In genomic region chr17:79608729-79609039, GRCh38 we compare ENCODE assay signal across 31 cellular contexts. TPM values are rescaled to one million over a fixed set of nuclear protein-coding genes. Genes with fewer than 3 reads are reported as not detected.
DNase-seq lines count a peak whose midpoint lies in the region; ATAC-seq and TF ChIP-seq lines count a peak whose summit lies in the region.
"Had no signal": no experiment of that assay in that cellular context is flagged by ENCODE, and none has a peak within 500 bp of the region (broad histone marks: within the 10 kb centered on the region; RNA-seq: fewer than 3 reads in every experiment).

No MANE protein-coding gene starts in this region.

- H3K27me3 Mint-ChIP-seq in nephron (ENCODE audit: low read depth): peaks cover 84% of the 10 kb centered on the region

- POLR2A ChIA-PET in HEK293 (lab: Yijun Ruan, JAX): no interaction called here

- H3K9me3 Mint-ChIP-seq in nephron: no peaks in the 10 kb centered on the region
- H3K9me3 Mint-ChIP-seq: activated naive CD4-positive, alpha-beta T cell treated with anti-CD3 and anti-CD28 coated beads, Interleukin-2, amount 50 U/mL, for 24 hours; activated T-helper 2 cell treated with anti-CD3 and anti-CD28 coated beads, Interferon-gamma antibody, Interleukin-2, Interleukin-4, amounts not matched to agents 10 μg/mL and 5 μg/mL and 100 μg/mL, durations not matched to agents 14 hours and 24 hours and 36 hours; memory B cell; stimulated activated effector memory CD8-positive, alpha-beta T cell treated with anti-CD3 and anti-CD28 coated beads, Interleukin-12 subunit alpha, Interleukin-12 subunit beta, amount 100 ng/mL, for 72 hours had no signal

- peaks cover 22% of the 10 kb centered on the region for H3K4me1 Mint-ChIP-seq in nephron
- H3K4me1 Mint-ChIP-seq: activated naive CD4-positive, alpha-beta T cell treated with anti-CD3 and anti-CD28 coated beads, Interleukin-2, amount 50 U/mL, for 24 hours; memory B cell had no signal

- H3K9me3 ChIP-seq in HEK293 (ENCODE audit: control insufficient read depth, insufficient read depth, low read depth, low read length): no peaks in the 10 kb centered on the region
- no peaks in the 10 kb centered on the region for H3K9me3 ChIP-seq in vagina
- H3K9me3 ChIP-seq: left lung, Peyer's patch had no signal

- TF ChIP-seq CTCF in HEK293 (tag by site-specific recombination; IDR thresholded peaks at IDR 0.05) (no peak), dorsolateral prefrontal cortex (IDR thresholded peaks at IDR 0.05 in 54 of 56, conservative IDR thresholded peaks at IDR 0.05 in 2 of 56; ENCODE audit: low read depth in 1 of 56, partially characterized antibody in 56 of 56) (no peak), nephron (IDR thresholded peaks at IDR 0.05; ENCODE audit: unreplicated experiment in 3 of 3) (no peak), vagina (IDR thresholded peaks at IDR 0.05) (no peak)

- H3K4me3 Mint-ChIP-seq in nephron: peak overlapping the region in 2 of 3 experiments; percentile 72 to 73
- H3K4me3 Mint-ChIP-seq: activated naive CD4-positive, alpha-beta T cell treated with anti-CD3 and anti-CD28 coated beads, Interleukin-2, amount 50 U/mL, for 24 hours; memory B cell; stimulated activated effector memory CD8-positive, alpha-beta T cell treated with anti-CD3 and anti-CD28 coated beads, Interleukin-12 subunit alpha, Interleukin-12 subunit beta, amount 100 ng/mL, for 72 hours had no signal

- no peak for TF ChIP-seq POLR2A in vagina (IDR thresholded peaks at IDR 0.05)
- TF ChIP-seq POLR2A in GM18505 (IDR thresholded peaks at IDR 0.05; ENCODE audit: borderline replicate concordance, extremely low read depth, insufficient read depth, insufficient read length): no peak

- DNase-seq in dorsolateral prefrontal cortex: peak in 1 of 10 donors; percentile 44
- no peak for DNase-seq in vagina (ENCODE audit: extremely low spot score in 2 of 2)
- DNase-seq in NCI-H1436 treated with DMSO at 0.1 percent for 48 hours (lab: John Stamatoyannopoulos, UW): no peak
- DNase-seq: activated T-cell treated with anti-CD3 and anti-CD28 coated beads for 4 hours; amniotic stem cell; Karpas-422; left lung; NCI-H1417 treated with DMSO at 0.1 percent for 48 hours; NCI-H2081; NCI-H2227 treated with DMSO at 0.1 percent for 48 hours; Peyer's patch; SHP77; stimulated activated CD4-positive, alpha-beta T cell treated with anti-CD3 and anti-CD28 coated beads, Interleukin-4, amount 100 ng/mL, for 4 hours; SW 1271; T-helper 9 cell; trophoblast cell had no signal

- peaks cover 0 to 83% (median 35%) of the 10 kb centered on the region in 45 donors for H3K27me3 ChIP-seq in dorsolateral prefrontal cortex
- peaks cover 22% of the 10 kb centered on the region for H3K27me3 ChIP-seq in vagina

- ATAC-seq in GM18505 (IDR thresholded peaks at IDR 0.05; ENCODE audit: unreplicated experiment): no peak
- no peak for ATAC-seq in GM19023 (IDR thresholded peaks at IDR 0.05; ENCODE audit: unreplicated experiment)

- intact Hi-C loops in dorsolateral prefrontal cortex (cut with DNase I) (loop anchor here (5.0 kb wide), 2 partner anchors 46 to 146 kb away; no protein-coding TSS in a partner anchor), vagina (cut with DNase I) (no loop called here)

- H3K4me1 ChIP-seq in HEK293 (ENCODE audit: control insufficient read depth, insufficient read depth, low read length) (peaks cover 7% of the 10 kb centered on the region; the same call in 1 of the 2 replicates), vagina (peaks cover 13% of the 10 kb centered on the region)
- H3K4me1 ChIP-seq: left lung, Peyer's patch had no signal

- CTCF ChIA-PET in HEK293 (lab: Yijun Ruan, JAX): interaction anchor here (0.6 kb wide), 1 partner anchor 216 kb away, joined by 3 read pairs; no protein-coding TSS in a partner anchor

- H3K27ac ChIP-seq in HEK293 (ENCODE audit: extremely low read depth, low read depth, low read length) (no peak overlapping the region), dorsolateral prefrontal cortex (peak overlapping the region in 43 of 59 donors; percentile 14 to 96 (median 70)), vagina (no peak overlapping the region)
- H3K27ac ChIP-seq: C4-2B, left lung, Peyer's patch had no signal

- H3K27ac Mint-ChIP-seq in nephron: no peak overlapping the region
- H3K27ac Mint-ChIP-seq: activated naive CD4-positive, alpha-beta T cell treated with anti-CD3 and anti-CD28 coated beads, Interleukin-2, amount 50 U/mL, for 24 hours; activated T-helper 2 cell treated with anti-CD3 and anti-CD28 coated beads, Interferon-gamma antibody, Interleukin-2, Interleukin-4, amounts not matched to agents 10 μg/mL and 5 μg/mL and 100 μg/mL, durations not matched to agents 14 hours and 24 hours and 36 hours; memory B cell; stimulated activated effector memory CD8-positive, alpha-beta T cell treated with anti-CD3 and anti-CD28 coated beads, Interleukin-12 subunit alpha, Interleukin-12 subunit beta, amount 100 ng/mL, for 72 hours had no signal

- no peaks in the 10 kb centered on the region for H3K36me3 Mint-ChIP-seq in nephron (ENCODE audit: low read depth)
- H3K36me3 Mint-ChIP-seq: activated naive CD4-positive, alpha-beta T cell treated with anti-CD3 and anti-CD28 coated beads, Interleukin-2, amount 50 U/mL, for 24 hours; memory B cell; stimulated activated effector memory CD8-positive, alpha-beta T cell treated with anti-CD3 and anti-CD28 coated beads, Interleukin-12 subunit alpha, Interleukin-12 subunit beta, amount 100 ng/mL, for 72 hours had no signal

- H3K36me3 ChIP-seq in HEK293 (ENCODE audit: control insufficient read depth in 2 of 2, insufficient read depth in 1 of 2, low read length in 2 of 2) (no peaks in the 10 kb centered on the region), vagina (no peaks in the 10 kb centered on the region)
- H3K36me3 ChIP-seq: left lung, Peyer's patch had no signal

- no peak overlapping the region; the same call in 1 of the 2 replicates for H3K4me3 ChIP-seq in HEK293 (ENCODE audit: low read depth, low read length)
- peak overlapping the region in 56 of 59 donors; percentile 8 to 74 (median 60) for H3K4me3 ChIP-seq in dorsolateral prefrontal cortex
- peak overlapping the region; percentile 4 to 26 for H3K4me3 ChIP-seq in vagina
- H3K4me3 ChIP-seq: left lung had no signal

TF ChIP-seq in HEK293, 187 proteins besides CTCF, POLR2A, EP300 and RAD21:
- TF ChIP-seq ZNF324 (tag by site-specific recombination; IDR thresholded peaks at IDR 0.05) (no peak), ZNF433 (tag by site-specific recombination; IDR thresholded peaks at IDR 0.05; ENCODE audit: low read depth) (no peak), ZFHX2 (tag by site-specific recombination; conservative IDR thresholded peaks at IDR 0.05) (peak; percentile 83), ZNF132 (tag by site-specific recombination; IDR thresholded peaks at IDR 0.05; ENCODE audit: borderline replicate concordance) (no peak), EGR2 (tag by site-specific recombination; IDR thresholded peaks at IDR 0.05; ENCODE audit: low read depth) (0 out of 2 replicates have a peak, but pooled peaks have one; percentile 31), REPIN1 (tag by site-specific recombination; IDR thresholded peaks at IDR 0.05; ENCODE audit: low read depth) (no peak)
- TF ChIP-seq, protein P1, sequence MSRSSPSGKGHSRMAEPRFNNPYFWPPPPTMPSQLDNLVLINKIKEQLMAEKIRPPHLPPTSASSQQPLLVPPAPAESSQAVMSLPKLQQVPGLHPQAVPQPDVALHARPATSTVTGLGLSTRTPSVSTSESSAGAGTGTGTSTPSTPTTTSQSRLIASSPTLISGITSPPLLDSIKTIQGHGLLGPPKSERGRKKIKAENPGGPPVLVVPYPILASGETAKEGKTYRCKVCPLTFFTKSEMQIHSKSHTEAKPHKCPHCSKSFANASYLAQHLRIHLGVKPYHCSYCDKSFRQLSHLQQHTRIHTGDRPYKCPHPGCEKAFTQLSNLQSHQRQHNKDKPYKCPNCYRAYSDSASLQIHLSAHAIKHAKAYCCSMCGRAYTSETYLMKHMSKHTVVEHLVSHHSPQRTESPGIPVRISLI (tag by site-specific recombination; IDR thresholded peaks at IDR 0.05): no peak

RNA-seq across cellular contexts. Expression of gene RBFOX3, which starts 2.2 kb away (rescaled TPM):
- 100 to 1,000 TPM in 113 of 120 experiments, 10 to 100 TPM in 7; 51.1 to 231 (median 154) TPM for total RNA-seq in dorsolateral prefrontal cortex
- total RNA-seq in vagina: 3.7 TPM
- total RNA-seq: activated T-helper 2 cell treated with anti-CD3 and anti-CD28 coated beads, Interferon-gamma antibody, Interleukin-2, Interleukin-4, amounts not matched to agents 10 μg/mL and 5 μg/mL and 100 μg/mL, durations not matched to agents 14 hours and 24 hours and 36 hours; chondrocyte; endothelial cell of umbilical vein; glomerular endothelial cell; HepG2; left lung; myocyte; subcutaneous adipose tissue had no signal

Comparison
In these comparisons a context has a peak if more than half of its experiments do, and no peak if none do; other contexts are left out.
1. H3K27ac ChIP-seq: peak in dorsolateral prefrontal cortex (43 of 59); none in HEK293 (single experiment) and vagina (single experiment).
2. RNA of gene RBFOX3, which starts 2.2 kb away (total RNA-seq): 51.1 to 231 TPM in dorsolateral prefrontal cortex; 3.7 TPM in vagina (single experiment); every median in the first group is over 10 times any median in the second.